ENCODE assay signal across 3 cellular contexts in genomic region chr2:111149882-111150455, GRCh38.
TF ChIP-seq lines count a peak whose summit lies in the region.

No MANE protein-coding gene starts in this region.

TF ChIP-seq in SK-N-SH, 30 proteins besides CTCF, POLR2A, EP300 and RAD21:
- no peak for TF ChIP-seq TAF1 (IDR thresholded peaks at IDR 0.05; ENCODE audit: borderline replicate concordance, low read depth, low read length)
- TF ChIP-seq ELF1 (IDR thresholded peaks at IDR 0.05) = no peak
- no peak for TF ChIP-seq JUND (IDR thresholded peaks at IDR 0.05)
- TF ChIP-seq GATA2 (CRISPR knock-in tag; IDR thresholded peaks at IDR 0.05) = no peak
- TF ChIP-seq, protein P1, sequence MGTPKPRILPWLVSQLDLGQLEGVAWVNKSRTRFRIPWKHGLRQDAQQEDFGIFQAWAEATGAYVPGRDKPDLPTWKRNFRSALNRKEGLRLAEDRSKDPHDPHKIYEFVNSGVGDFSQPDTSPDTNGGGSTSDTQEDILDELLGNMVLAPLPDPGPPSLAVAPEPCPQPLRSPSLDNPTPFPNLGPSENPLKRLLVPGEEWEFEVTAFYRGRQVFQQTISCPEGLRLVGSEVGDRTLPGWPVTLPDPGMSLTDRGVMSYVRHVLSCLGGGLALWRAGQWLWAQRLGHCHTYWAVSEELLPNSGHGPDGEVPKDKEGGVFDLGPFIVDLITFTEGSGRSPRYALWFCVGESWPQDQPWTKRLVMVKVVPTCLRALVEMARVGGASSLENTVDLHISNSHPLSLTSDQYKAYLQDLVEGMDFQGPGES (IDR thresholded peaks at IDR 0.05; ENCODE audit: low read depth, low read length) = no peak

TF ChIP-seq in SK-N-SH treated with all-trans-retinoic acid at 6 μM for 48 hours, 23 proteins besides CTCF, POLR2A, EP300 and RAD21:
- TF ChIP-seq GLIS3 (CRISPR knock-in tag; IDR thresholded peaks at IDR 0.05) (no peak), OSR1 (CRISPR knock-in tag; IDR thresholded peaks at IDR 0.05) (no peak), ARNTL (CRISPR knock-in tag; IDR thresholded peaks at IDR 0.05; ENCODE audit: borderline replicate concordance, low read depth) (no peak), PPARA (CRISPR knock-in tag; IDR thresholded peaks at IDR 0.05; ENCODE audit: borderline replicate concordance) (no peak), POU6F1 (CRISPR knock-in tag; IDR thresholded peaks at IDR 0.05; ENCODE audit: borderline replicate concordance, low read depth) (no peak), CREB5 (CRISPR knock-in tag; IDR thresholded peaks at IDR 0.05; ENCODE audit: low read depth) (no peak), TSHZ2 (CRISPR knock-in tag; IDR thresholded peaks at IDR 0.05) (no peak), ESRRG (CRISPR knock-in tag; IDR thresholded peaks at IDR 0.05) (no peak), ISL1 (CRISPR knock-in tag; IDR thresholded peaks at IDR 0.05) (no peak), ZNF70 (CRISPR knock-in tag; IDR thresholded peaks at IDR 0.05) (no peak), SNAI2 (CRISPR knock-in tag; IDR thresholded peaks at IDR 0.05) (no peak), BACH2 (CRISPR knock-in tag; IDR thresholded peaks at IDR 0.05; ENCODE audit: borderline replicate concordance) (no peak), ZNF8 (CRISPR knock-in tag; IDR thresholded peaks at IDR 0.05) (no peak), ZFP30 (CRISPR knock-in tag; IDR thresholded peaks at IDR 0.05) (no peak), CSDC2 (CRISPR knock-in tag; IDR thresholded peaks at IDR 0.05) (no peak), TOX (CRISPR knock-in tag; IDR thresholded peaks at IDR 0.05; ENCODE audit: borderline replicate concordance) (no peak), ZFP3 (CRISPR knock-in tag; IDR thresholded peaks at IDR 0.05) (no peak), ZC3H10 (CRISPR knock-in tag; IDR thresholded peaks at IDR 0.05) (no peak), ZNF565 (CRISPR knock-in tag; conservative IDR thresholded peaks at IDR 0.05; ENCODE audit: low read depth) (no peak)
- TF ChIP-seq, protein P2, sequence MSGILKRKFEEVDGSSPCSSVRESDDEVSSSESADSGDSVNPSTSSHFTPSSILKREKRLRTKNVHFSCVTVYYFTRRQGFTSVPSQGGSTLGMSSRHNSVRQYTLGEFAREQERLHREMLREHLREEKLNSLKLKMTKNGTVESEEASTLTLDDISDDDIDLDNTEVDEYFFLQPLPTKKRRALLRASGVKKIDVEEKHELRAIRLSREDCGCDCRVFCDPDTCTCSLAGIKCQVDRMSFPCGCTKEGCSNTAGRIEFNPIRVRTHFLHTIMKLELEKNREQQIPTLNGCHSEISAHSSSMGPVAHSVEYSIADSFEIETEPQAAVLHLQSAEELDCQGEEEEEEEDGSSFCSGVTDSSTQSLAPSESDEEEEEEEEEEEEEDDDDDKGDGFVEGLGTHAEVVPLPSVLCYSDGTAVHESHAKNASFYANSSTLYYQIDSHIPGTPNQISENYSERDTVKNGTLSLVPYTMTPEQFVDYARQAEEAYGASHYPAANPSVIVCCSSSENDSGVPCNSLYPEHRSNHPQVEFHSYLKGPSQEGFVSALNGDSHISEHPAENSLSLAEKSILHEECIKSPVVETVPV (CRISPR knock-in tag; IDR thresholded peaks at IDR 0.05) = no peak

TF ChIP-seq in K562, 482 proteins besides CTCF, POLR2A, EP300 and RAD21 (continues in another document):
- TF ChIP-seq TAL1 (IDR thresholded peaks at IDR 0.05) = peak; percentile 38; the same call in 1 of the 2 replicates
- TF ChIP-seq, protein P3, sequence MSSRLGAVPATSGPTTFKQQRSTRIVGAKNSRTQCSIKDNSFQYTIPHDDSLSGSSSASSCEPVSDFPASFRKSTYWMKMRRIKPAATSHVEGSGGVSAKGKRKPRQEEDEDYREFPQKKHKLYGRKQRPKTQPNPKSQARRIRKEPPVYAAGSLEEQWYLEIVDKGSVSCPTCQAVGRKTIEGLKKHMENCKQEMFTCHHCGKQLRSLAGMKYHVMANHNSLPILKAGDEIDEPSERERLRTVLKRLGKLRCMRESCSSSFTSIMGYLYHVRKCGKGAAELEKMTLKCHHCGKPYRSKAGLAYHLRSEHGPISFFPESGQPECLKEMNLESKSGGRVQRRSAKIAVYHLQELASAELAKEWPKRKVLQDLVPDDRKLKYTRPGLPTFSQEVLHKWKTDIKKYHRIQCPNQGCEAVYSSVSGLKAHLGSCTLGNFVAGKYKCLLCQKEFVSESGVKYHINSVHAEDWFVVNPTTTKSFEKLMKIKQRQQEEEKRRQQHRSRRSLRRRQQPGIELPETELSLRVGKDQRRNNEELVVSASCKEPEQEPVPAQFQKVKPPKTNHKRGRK (tag; IDR thresholded peaks at IDR 0.05) = no peak
- TF ChIP-seq SMARCE1 (IDR thresholded peaks at IDR 0.05) = 0 out of 2 replicates have a peak, but pooled peaks have one; percentile 31
- TF ChIP-seq ZNF324 (CRISPR knock-in tag; IDR thresholded peaks at IDR 0.05) = no peak
- TF ChIP-seq CBFA2T3 (IDR thresholded peaks at IDR 0.05) = peak; percentile 59
- peak; percentile 73 for TF ChIP-seq SOX6 (IDR thresholded peaks at IDR 0.05)
- no peak for TF ChIP-seq ARID2 (IDR thresholded peaks at IDR 0.05)
- TF ChIP-seq ARID1B (IDR thresholded peaks at IDR 0.05) = peak; percentile 61
- TF ChIP-seq MXI1 (IDR thresholded peaks at IDR 0.05; ENCODE audit: low read depth, low read length) = no peak
- TF ChIP-seq RFX5 (IDR thresholded peaks at IDR 0.05; ENCODE audit: low read depth, low read length) = no peak
- 0 out of 2 replicates have a peak, but pooled peaks have one; percentile 12 for TF ChIP-seq TEAD4 (IDR thresholded peaks at IDR 0.05; ENCODE audit: low read length)
- no peak for TF ChIP-seq TEAD4 (CRISPR knock-in tag; IDR thresholded peaks at IDR 0.05; ENCODE audit: borderline replicate concordance)
- TF ChIP-seq ZNF274 (IDR thresholded peaks at IDR 0.05; ENCODE audit: borderline replicate concordance, low read depth, low read length) = no peak
- peak; percentile 63 for TF ChIP-seq SMARCA4 (IDR thresholded peaks at IDR 0.05)
- TF ChIP-seq ZNF75A (CRISPR knock-in tag; IDR thresholded peaks at IDR 0.05) = no peak
- TF ChIP-seq, protein P4, sequence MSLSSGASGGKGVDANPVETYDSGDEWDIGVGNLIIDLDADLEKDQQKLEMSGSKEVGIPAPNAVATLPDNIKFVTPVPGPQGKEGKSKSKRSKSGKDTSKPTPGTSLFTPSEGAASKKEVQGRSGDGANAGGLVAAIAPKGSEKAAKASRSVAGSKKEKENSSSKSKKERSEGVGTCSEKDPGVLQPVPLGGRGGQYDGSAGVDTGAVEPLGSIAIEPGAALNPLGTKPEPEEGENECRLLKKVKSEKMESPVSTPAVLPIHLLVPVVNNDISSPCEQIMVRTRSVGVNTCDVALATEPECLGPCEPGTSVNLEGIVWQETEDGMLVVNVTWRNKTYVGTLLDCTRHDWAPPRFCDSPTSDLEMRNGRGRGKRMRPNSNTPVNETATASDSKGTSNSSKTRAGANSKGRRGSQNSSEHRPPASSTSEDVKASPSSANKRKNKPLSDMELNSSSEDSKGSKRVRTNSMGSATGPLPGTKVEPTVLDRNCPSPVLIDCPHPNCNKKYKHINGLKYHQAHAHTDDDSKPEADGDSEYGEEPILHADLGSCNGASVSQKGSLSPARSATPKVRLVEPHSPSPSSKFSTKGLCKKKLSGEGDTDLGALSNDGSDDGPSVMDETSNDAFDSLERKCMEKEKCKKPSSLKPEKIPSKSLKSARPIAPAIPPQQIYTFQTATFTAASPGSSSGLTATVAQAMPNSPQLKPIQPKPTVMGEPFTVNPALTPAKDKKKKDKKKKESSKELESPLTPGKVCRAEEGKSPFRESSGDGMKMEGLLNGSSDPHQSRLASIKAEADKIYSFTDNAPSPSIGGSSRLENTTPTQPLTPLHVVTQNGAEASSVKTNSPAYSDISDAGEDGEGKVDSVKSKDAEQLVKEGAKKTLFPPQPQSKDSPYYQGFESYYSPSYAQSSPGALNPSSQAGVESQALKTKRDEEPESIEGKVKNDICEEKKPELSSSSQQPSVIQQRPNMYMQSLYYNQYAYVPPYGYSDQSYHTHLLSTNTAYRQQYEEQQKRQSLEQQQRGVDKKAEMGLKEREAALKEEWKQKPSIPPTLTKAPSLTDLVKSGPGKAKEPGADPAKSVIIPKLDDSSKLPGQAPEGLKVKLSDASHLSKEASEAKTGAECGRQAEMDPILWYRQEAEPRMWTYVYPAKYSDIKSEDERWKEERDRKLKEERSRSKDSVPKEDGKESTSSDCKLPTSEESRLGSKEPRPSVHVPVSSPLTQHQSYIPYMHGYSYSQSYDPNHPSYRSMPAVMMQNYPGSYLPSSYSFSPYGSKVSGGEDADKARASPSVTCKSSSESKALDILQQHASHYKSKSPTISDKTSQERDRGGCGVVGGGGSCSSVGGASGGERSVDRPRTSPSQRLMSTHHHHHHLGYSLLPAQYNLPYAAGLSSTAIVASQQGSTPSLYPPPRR (CRISPR knock-in tag; IDR thresholded peaks at IDR 0.05; ENCODE audit: borderline replicate concordance) = no peak
- no peak for TF ChIP-seq ZSCAN29 (IDR thresholded peaks at IDR 0.05)
- TF ChIP-seq DPF2 (IDR thresholded peaks at IDR 0.05) = 0 out of 2 replicates have a peak, but pooled peaks have one; percentile 40
- TF ChIP-seq NFATC3 (IDR thresholded peaks at IDR 0.05) = no peak
- TF ChIP-seq ARHGAP35 (IDR thresholded peaks at IDR 0.05; ENCODE audit: partially characterized antibody) = no peak
- TF ChIP-seq ZZZ3 (IDR thresholded peaks at IDR 0.05) = no peak
- TF ChIP-seq PML (IDR thresholded peaks at IDR 0.05; ENCODE audit: low read length) = no peak
- TF ChIP-seq HMBOX1 (IDR thresholded peaks at IDR 0.05) = peak; percentile 16; the same call in 1 of the 2 replicates
- TF ChIP-seq, protein P5, sequence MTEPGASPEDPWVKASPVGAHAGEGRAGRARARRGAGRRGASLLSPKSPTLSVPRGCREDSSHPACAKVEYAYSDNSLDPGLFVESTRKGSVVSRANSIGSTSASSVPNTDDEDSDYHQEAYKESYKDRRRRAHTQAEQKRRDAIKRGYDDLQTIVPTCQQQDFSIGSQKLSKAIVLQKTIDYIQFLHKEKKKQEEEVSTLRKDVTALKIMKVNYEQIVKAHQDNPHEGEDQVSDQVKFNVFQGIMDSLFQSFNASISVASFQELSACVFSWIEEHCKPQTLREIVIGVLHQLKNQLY (CRISPR knock-in tag; conservative IDR thresholded peaks at IDR 0.05) = no peak
- no peak for TF ChIP-seq BRCA1 (IDR thresholded peaks at IDR 0.05)
- TF ChIP-seq BRCA1 (CRISPR knock-in tag; IDR thresholded peaks at IDR 0.05) = no peak
- peak; percentile 66 for TF ChIP-seq CXXC5 (CRISPR knock-in tag; IDR thresholded peaks at IDR 0.05)
- no peak for TF ChIP-seq COPS2 (conservative IDR thresholded peaks at IDR 0.05)
- TF ChIP-seq POLR2B (IDR thresholded peaks at IDR 0.05; ENCODE audit: low read depth, partially characterized antibody) = no peak
- TF ChIP-seq HDAC1 (IDR thresholded peaks at IDR 0.05) = 0 out of 4 replicates have a peak, but pooled peaks of 1 of the 2 experiments have one; percentile 12
- TF ChIP-seq DIDO1 (tag; IDR thresholded peaks at IDR 0.05; ENCODE audit: low read depth) = no peak
- TF ChIP-seq GATAD2A (IDR thresholded peaks at IDR 0.05) = no peak
- TF ChIP-seq, protein P6, sequence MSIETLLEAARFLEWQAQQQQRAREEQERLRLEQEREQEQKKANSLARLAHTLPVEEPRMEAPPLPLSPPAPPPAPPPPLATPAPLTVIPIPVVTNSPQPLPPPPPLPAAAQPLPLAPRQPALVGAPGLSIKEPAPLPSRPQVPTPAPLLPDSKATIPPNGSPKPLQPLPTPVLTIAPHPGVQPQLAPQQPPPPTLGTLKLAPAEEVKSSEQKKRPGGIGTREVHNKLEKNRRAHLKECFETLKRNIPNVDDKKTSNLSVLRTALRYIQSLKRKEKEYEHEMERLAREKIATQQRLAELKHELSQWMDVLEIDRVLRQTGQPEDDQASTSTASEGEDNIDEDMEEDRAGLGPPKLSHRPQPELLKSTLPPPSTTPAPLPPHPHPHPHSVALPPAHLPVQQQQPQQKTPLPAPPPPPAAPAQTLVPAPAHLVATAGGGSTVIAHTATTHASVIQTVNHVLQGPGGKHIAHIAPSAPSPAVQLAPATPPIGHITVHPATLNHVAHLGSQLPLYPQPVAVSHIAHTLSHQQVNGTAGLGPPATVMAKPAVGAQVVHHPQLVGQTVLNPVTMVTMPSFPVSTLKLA (conservative IDR thresholded peaks at IDR 0.05) = 0 out of 4 replicates have a peak, but pooled peaks of 1 of the 2 experiments have one; percentile 19
- peak in 1 of 2 experiments; percentile 38; a peak in 1 of 4 replicates for TF ChIP-seq RCOR1 (IDR thresholded peaks at IDR 0.05; ENCODE audit: borderline replicate concordance in 1 of 2, low read depth in 2 of 2, low read length in 2 of 2)
- peak; percentile 45 for TF ChIP-seq HNRNPLL (IDR thresholded peaks at IDR 0.05; ENCODE audit: low read depth, low read length, poor library complexity, severe bottlenecking)
- no peak for TF ChIP-seq NFYB (IDR thresholded peaks at IDR 0.05; ENCODE audit: extremely low read depth, insufficient read length)
- TF ChIP-seq CBX2 (IDR thresholded peaks at IDR 0.05; ENCODE audit: insufficient read depth, low read length, poor library complexity, severe bottlenecking) = no peak
- no peak for TF ChIP-seq POLR2AphosphoS2 (IDR thresholded peaks at IDR 0.05; ENCODE audit: low read length)
- TF ChIP-seq MYNN (IDR thresholded peaks at IDR 0.05) = no peak
- no peak for TF ChIP-seq MYNN (CRISPR knock-in tag; IDR thresholded peaks at IDR 0.05)
- no peak for TF ChIP-seq HMG20A (CRISPR knock-in tag; conservative IDR thresholded peaks at IDR 0.05)
- no peak for TF ChIP-seq ZNF280A (IDR thresholded peaks at IDR 0.05; ENCODE audit: low read depth, partially characterized antibody)
- no peak for TF ChIP-seq E2F4 (CRISPR knock-in tag; IDR thresholded peaks at IDR 0.05; ENCODE audit: low read depth)
- TF ChIP-seq KLF13 (tag; IDR thresholded peaks at IDR 0.05; ENCODE audit: borderline replicate concordance, low read depth) = no peak
